9 cellular contexts compared by ENCODE assay signal in the genomic region with DNA sequence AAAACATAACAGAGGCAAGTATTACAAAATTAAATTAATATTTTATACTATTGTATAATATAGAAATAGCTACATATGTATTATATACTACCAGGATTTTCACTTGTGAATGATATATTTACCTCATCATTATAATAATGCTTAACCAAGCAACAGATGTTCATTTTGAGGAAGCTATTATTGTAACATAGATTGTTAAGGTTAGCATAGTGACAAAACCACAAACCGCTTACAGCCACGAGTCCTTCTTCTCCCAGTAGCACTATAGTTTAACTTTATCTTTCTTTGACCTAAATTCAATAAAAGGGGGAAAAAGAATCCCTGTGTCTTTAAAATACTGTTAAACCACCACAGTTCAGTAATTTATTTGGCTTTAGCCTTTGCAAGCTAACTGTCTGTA.
DNase-seq lines count a peak whose midpoint lies in the region; ATAC-seq and TF ChIP-seq lines count a peak whose summit lies in the region.
"Had no signal": no experiment of that assay in that cellular context is flagged by ENCODE, and none has a peak within 500 bp of the region (broad histone marks: within the 10 kb centered on the region; RNA-seq: fewer than 3 reads in every experiment).

No MANE protein-coding gene starts in this region.

- dilution Hi-C loops in mammary epithelial cell (cut with HindIII; ENCODE audit: low sequenced_read_pairs) = no loop called here

- H3K4me2 ChIP-seq in BLaER1 (peak overlapping the region; percentile 65), mammary epithelial cell (ENCODE audit: insufficient read depth, low read depth, low read length) (no peak overlapping the region)

- no peaks in the 10 kb centered on the region for H3K79me2 ChIP-seq in mammary epithelial cell (ENCODE audit: insufficient read depth, low read length)
- H3K79me2 ChIP-seq: parathyroid adenoma had no signal

- in situ Hi-C loops in mammary epithelial cell (cut with MboI; ENCODE audit: low sequenced_read_pairs in 2 of 2) = no loop called here

- peaks cover 8% of the 10 kb centered on the region for H3K9me3 ChIP-seq in BLaER1
- H3K9me3 ChIP-seq in mammary epithelial cell (replicated peaks; ENCODE audit: insufficient read depth, low read length) = no peaks in the 10 kb centered on the region

- DNase-seq in OCI-M1 (lab: John Stamatoyannopoulos, UW) (peak; percentile 81), NCI-H524 (lab: John Stamatoyannopoulos, UW) (no peak), NCI-H2227 treated with DMSO at 0.1 percent for 48 hours (lab: John Stamatoyannopoulos, UW) (no peak), NCI-H146 treated with DMSO at 0.1 percent for 48 hours (lab: John Stamatoyannopoulos, UW; ENCODE audit: unreplicated experiment) (no peak), mammary epithelial cell (no peak)

- H3K36me3 ChIP-seq in BLaER1 = no peaks in the 10 kb centered on the region
- H3K36me3 ChIP-seq in mammary epithelial cell (ENCODE audit: insufficient read depth, low read length) = no peaks in the 10 kb centered on the region

- H4K20me1 ChIP-seq in BLaER1 = no peaks in the 10 kb centered on the region
- no peaks in the 10 kb centered on the region for H4K20me1 ChIP-seq in mammary epithelial cell (ENCODE audit: insufficient read depth, low read length)

- no peak for TF ChIP-seq CTCF in mammary epithelial cell (conservative IDR thresholded peaks at IDR 0.05 in 1 of 2, IDR thresholded peaks at IDR 0.05 in 1 of 2; ENCODE audit: extremely low read depth in 1 of 2, insufficient read depth in 1 of 2, low read depth in 1 of 2, low read length in 2 of 2)

- peak; percentile 75 for ATAC-seq in GM19397 (IDR thresholded peaks at IDR 0.05; ENCODE audit: unreplicated experiment)
- peak; percentile 92 for ATAC-seq in HG03103 (IDR thresholded peaks at IDR 0.05; ENCODE audit: low read depth, unreplicated experiment)

- H3K27me3 ChIP-seq in BLaER1 (no peaks in the 10 kb centered on the region), mammary epithelial cell (ENCODE audit: insufficient read depth, low read length) (no peaks in the 10 kb centered on the region)

- CTCF ChIA-PET in mammary epithelial cell (lab: Charles Lee; ENCODE audit: low non-redundant PET) = no interaction called here

- WGBS in mammary epithelial cell (ENCODE audit: low coverage, missing lambda C conversion rate) = 43% methylated on average over 2 of the region's 2 CpGs

- H3K27ac ChIP-seq in BLaER1 = no peak overlapping the region
- H3K27ac ChIP-seq in mammary epithelial cell (ENCODE audit: insufficient read depth, low read depth, low read length) = no peak overlapping the region
- H3K27ac ChIP-seq: parathyroid adenoma had no signal

- no peak overlapping the region for H2AFZ ChIP-seq in mammary epithelial cell (ENCODE audit: low read depth, low read length)
- H2AFZ ChIP-seq: parathyroid adenoma had no signal

- no peak overlapping the region for H3K9ac ChIP-seq in BLaER1
- no peak overlapping the region for H3K9ac ChIP-seq in mammary epithelial cell (ENCODE audit: insufficient read depth, low read length)
- H3K9ac ChIP-seq: parathyroid adenoma had no signal

- H3K4me3 ChIP-seq in BLaER1 = no peak overlapping the region
- no peak overlapping the region for H3K4me3 ChIP-seq in mammary epithelial cell (replicated peaks in 1 of 3; ENCODE audit: insufficient read depth in 1 of 3, low read depth in 2 of 3, low read length in 3 of 3)

- no TSS peak for BruUV-seq in mammary epithelial cell (replicated peaks; lab: Mats Ljungman, UMichigan)

- intact Hi-C loops in mammary epithelial cell (cut with micrococcal nuclease) = no loop called here

- peaks cover 21% of the 10 kb centered on the region for H3K4me1 ChIP-seq in BLaER1
- no peaks in the 10 kb centered on the region for H3K4me1 ChIP-seq in mammary epithelial cell (ENCODE audit: insufficient read depth, low read length)
- H3K4me1 ChIP-seq: parathyroid adenoma had no signal
